Comparison of ENCODE assay signal across 21 cellular contexts in genomic region chr5:134245692-134246091, GRCh38. TPM values are rescaled to one million over a fixed set of nuclear protein-coding genes. Genes with fewer than 3 reads are reported as not detected.
A peak's percentile ranks its signal among the peaks of the same experiment; 100 is the strongest.
DNase-seq lines count a peak whose midpoint lies in the region; TF ChIP-seq lines count a peak whose summit lies in the region.
"Had no signal": no experiment of that assay in that cellular context is flagged by ENCODE, and none has a peak within 500 bp of the region (broad histone marks: within the 10 kb centered on the region; RNA-seq: fewer than 3 reads in every experiment).

No MANE protein-coding gene starts in this region.

- no peaks in the 10 kb centered on the region for H3K36me3 Mint-ChIP-seq in MCF 10A (ENCODE audit: insufficient read depth, unreplicated experiment)

- no peaks in the 10 kb centered on the region for H3K27me3 Mint-ChIP-seq in MCF 10A (ENCODE audit: insufficient read depth, unreplicated experiment)

- H4K20me1 ChIP-seq in smooth muscle cell (ENCODE audit: low read depth) = no peaks in the 10 kb centered on the region
- H4K20me1 ChIP-seq: BLaER1 treated with 17β-estradiol and CSF1 and Interleukin-3, amounts not matched to agents 10 nM and 100 nM had no signal

- no peaks in the 10 kb centered on the region for H3K79me2 ChIP-seq in smooth muscle cell (ENCODE audit: low read depth)

- POLR2A ChIA-PET in MCF 10A (lab: Yijun Ruan, JAX) = interaction anchor here (1.0 to 10.1 kb wide), 10 partner anchors 7 to 70 kb away, joined by 5 to 349 read pairs (median 6); partner anchors contain the start of genes PPP2CA and SKP1
- POLR2A ChIA-PET in RWPE1 (lab: Yijun Ruan, JAX; ENCODE audit: low non-redundant PET) = interaction anchor here (1.9 kb wide), 1 partner anchor 19 kb away, joined by 8 read pairs; the partner anchor contains the start of gene PPP2CA

- H3K4me3 ChIP-seq in breast epithelium (no peak overlapping the region), esophagus muscularis mucosa (no peak overlapping the region), smooth muscle cell (no peak overlapping the region), testis (no peak overlapping the region)
- H3K4me3 ChIP-seq: adrenal gland; BLaER1 treated with 17β-estradiol and CSF1 and Interleukin-3, amounts not matched to agents 10 nM and 100 nM; cardiac muscle cell had no signal

- H3K9me3 ChIP-seq in breast epithelium (no peaks in the 10 kb centered on the region), esophagus muscularis mucosa (no peaks in the 10 kb centered on the region), smooth muscle cell (replicated peaks; ENCODE audit: low read depth) (no peaks in the 10 kb centered on the region), testis (no peaks in the 10 kb centered on the region)
- H3K9me3 ChIP-seq: adrenal gland; BLaER1 treated with 17β-estradiol and CSF1 and Interleukin-3, amounts not matched to agents 10 nM and 100 nM had no signal

- peaks cover 37% of the 10 kb centered on the region for H3K4me1 Mint-ChIP-seq in MCF 10A (ENCODE audit: insufficient read depth, unreplicated experiment)

- peak overlapping the region; percentile 82 for H3K27ac Mint-ChIP-seq in MCF 10A (ENCODE audit: low read depth, unreplicated experiment)
- H3K27ac Mint-ChIP-seq: stimulated activated naive CD8-positive, alpha-beta T cell treated with anti-CD3 and anti-CD28 coated beads, Interleukin-15, Interleukin-2, amounts not matched to agents 100 ng/mL and 50 ng/mL, for 24 hours; T-helper 17 cell had no signal

- no peaks in the 10 kb centered on the region for H3K9me3 Mint-ChIP-seq in MCF 10A (ENCODE audit: unreplicated experiment)
- H3K9me3 Mint-ChIP-seq: stimulated activated naive CD8-positive, alpha-beta T cell treated with anti-CD3 and anti-CD28 coated beads, Interleukin-15, Interleukin-2, amounts not matched to agents 100 ng/mL and 50 ng/mL, for 24 hours had no signal

- no peak overlapping the region for H3K4me3 Mint-ChIP-seq in MCF 10A (ENCODE audit: unreplicated experiment)
- H3K4me3 Mint-ChIP-seq: stimulated activated naive CD8-positive, alpha-beta T cell treated with anti-CD3 and anti-CD28 coated beads, Interleukin-15, Interleukin-2, amounts not matched to agents 100 ng/mL and 50 ng/mL, for 24 hours; T-helper 17 cell had no signal

- no peaks in the 10 kb centered on the region for H3K27me3 ChIP-seq in breast epithelium
- H3K27me3 ChIP-seq in esophagus muscularis mucosa = no peaks in the 10 kb centered on the region
- no peaks in the 10 kb centered on the region for H3K27me3 ChIP-seq in smooth muscle cell (ENCODE audit: low read depth)
- H3K27me3 ChIP-seq in testis = no peaks in the 10 kb centered on the region
- H3K27me3 ChIP-seq: adrenal gland; BLaER1 treated with 17β-estradiol and CSF1 and Interleukin-3, amounts not matched to agents 10 nM and 100 nM; cardiac muscle cell; dorsolateral prefrontal cortex had no signal

- TF ChIP-seq POLR2A in breast epithelium (IDR thresholded peaks at IDR 0.05) = no peak
- no peak for TF ChIP-seq POLR2A in esophagus muscularis mucosa (IDR thresholded peaks at IDR 0.05; ENCODE audit: low read depth)
- no peak for TF ChIP-seq POLR2A in testis (IDR thresholded peaks at IDR 0.05)

- no peak overlapping the region for H3K9ac ChIP-seq in smooth muscle cell (ENCODE audit: low read depth)
- H3K9ac ChIP-seq: BLaER1 treated with 17β-estradiol and CSF1 and Interleukin-3, amounts not matched to agents 10 nM and 100 nM had no signal

- CTCF ChIA-PET in MCF 10A (lab: Yijun Ruan, JAX) = interaction anchor here (0.6 to 7.8 kb wide), 7 partner anchors 19 to 61 kb away, joined by 3 to 47 read pairs (median 4); partner anchors contain the start of gene PPP2CA
- CTCF ChIA-PET in RWPE1 (lab: Yijun Ruan, JAX) = interaction anchor here (1.5 kb wide), 1 partner anchor 20 kb away, joined by 4 read pairs; the partner anchor contains the start of gene PPP2CA

- peaks cover 0 to 3% of the 10 kb centered on the region in 2 donors for H3K4me1 ChIP-seq in breast epithelium
- peaks cover 12 to 20% (median 16%) of the 10 kb centered on the region in 4 donors for H3K4me1 ChIP-seq in esophagus muscularis mucosa
- H3K4me1 ChIP-seq in smooth muscle cell (ENCODE audit: low read depth) = peaks cover 20% of the 10 kb centered on the region
- peaks cover under 1% of the 10 kb centered on the region for H3K4me1 ChIP-seq in testis
- H3K4me1 ChIP-seq: adrenal gland had no signal

- intact Hi-C loops in MCF 10A (cut with micrococcal nuclease) = no loop called here
- intact Hi-C loops in breast epithelium (cut with DNase I; ENCODE audit: low total_unique reads) = no loop called here
- intact Hi-C loops in esophagus muscularis mucosa (cut with DNase I) = no loop called here
- intact Hi-C loops in testis (cut with DNase I; ENCODE audit: low total_unique reads) = no loop called here

- H3K36me3 ChIP-seq in breast epithelium (no peaks in the 10 kb centered on the region), esophagus muscularis mucosa (no peaks in the 10 kb centered on the region), smooth muscle cell (ENCODE audit: low read depth) (no peaks in the 10 kb centered on the region), testis (ENCODE audit: low read depth, missing control alignments) (no peaks in the 10 kb centered on the region)
- H3K36me3 ChIP-seq: adrenal gland; BLaER1 treated with 17β-estradiol and CSF1 and Interleukin-3, amounts not matched to agents 10 nM and 100 nM; cardiac muscle cell had no signal

- H3F3A ChIP-seq in smooth muscle cell (ENCODE audit: low read depth) = no peaks in the 10 kb centered on the region

- H3K27ac ChIP-seq in breast epithelium = peak overlapping the region in 1 of 2 donors; percentile 75
- peak overlapping the region; percentile 84 for H3K27ac ChIP-seq in RWPE1
- peak overlapping the region in 1 of 4 donors; percentile 43 for H3K27ac ChIP-seq in esophagus muscularis mucosa (replicated peaks in 1 of 4)
- peak overlapping the region; percentile 49 for H3K27ac ChIP-seq in smooth muscle cell (ENCODE audit: low read depth)
- H3K27ac ChIP-seq in testis = no peak overlapping the region
- H3K27ac ChIP-seq: adrenal gland; BLaER1 treated with 17β-estradiol and CSF1 and Interleukin-3, amounts not matched to agents 10 nM and 100 nM had no signal

- no peak for TF ChIP-seq EP300 in esophagus muscularis mucosa (IDR thresholded peaks at IDR 0.05)

- WGBS in esophagus muscularis mucosa = 88% methylated on average over 2 of the region's 2 CpGs
- 90% methylated on average over 2 of the region's 2 CpGs for WGBS in smooth muscle cell (ENCODE audit: low lambda C conversion rate)
- 78 to 85% methylated on average over 2 of the region's 2 CpGs for WGBS in testis, 2 donors

- H2AFZ ChIP-seq in smooth muscle cell (ENCODE audit: low read depth) = no peak overlapping the region

- BruUV-seq in MCF 10A (replicated peaks; lab: Mats Ljungman, UMichigan) = no TSS peak

- DNase-seq in MCF 10A (ENCODE audit: unreplicated experiment) (no peak), breast epithelium (ENCODE audit: low spot score in 2 of 2) (no peak), RWPE1 (ENCODE audit: low spot score) (no peak), esophagus muscularis mucosa (ENCODE audit: extremely low spot score) (peak; percentile 17), smooth muscle cell (lab: John Stamatoyannopoulos, UW; ENCODE audit: unreplicated experiment) (no peak), putamen (ENCODE audit: low spot score) (no peak), activated gamma-delta T cell treated with Interleukin-2 at 50 U/mL for 16 hours (no peak), testis (no peak)
- DNase-seq: activated CD4-positive, alpha-beta T cell treated with anti-CD3 and anti-CD28 coated beads, Interleukin-2, amount 50 U/mL, for 48 hours; activated gamma-delta T cell; adrenal gland; foreskin melanocyte; NCI-H187; SIG-M5; small intestine; stimulated activated CD4-positive, alpha-beta T cell treated with anti-CD3 and anti-CD28 coated beads, Interleukin-4, amount 100 ng/mL, for 1 hour; T-helper 17 cell had no signal

- TF ChIP-seq CTCF in MCF 10A (IDR thresholded peaks at IDR 0.05; ENCODE audit: unreplicated experiment) (no peak), breast epithelium (IDR thresholded peaks at IDR 0.05) (no peak), RWPE1 (conservative IDR thresholded peaks at IDR 0.05; ENCODE audit: low read depth) (no peak), esophagus muscularis mucosa (IDR thresholded peaks at IDR 0.05) (no peak), smooth muscle cell (IDR thresholded peaks at IDR 0.05; ENCODE audit: borderline replicate concordance, insufficient read depth, poor library complexity, severe bottlenecking) (no peak), testis (IDR thresholded peaks at IDR 0.05) (no peak)

- H3K4me2 ChIP-seq in smooth muscle cell = peak overlapping the region; percentile 12
- H3K4me2 ChIP-seq: BLaER1 treated with 17β-estradiol and CSF1 and Interleukin-3, amounts not matched to agents 10 nM and 100 nM had no signal

RNA-seq across cellular contexts. Expression of gene PPP2CA, which starts 19.8 kb away (rescaled TPM):
- total RNA-seq in MCF 10A (2022) = 317 and 359 TPM in 2 replicates
- 100 to 1,000 TPM; 101 to 152 (median 121) TPM for total RNA-seq in breast epithelium
- total RNA-seq in esophagus muscularis mucosa = 100 to 1,000 TPM in 2 of 4 donors, 10 to 100 TPM in 2; 89.0 to 142 (median 115) TPM
- 82.4 and 178 TPM in 2 replicates for total RNA-seq in smooth muscle cell
- polyA plus RNA-seq in smooth muscle cell = 243 and 244 TPM in 2 replicates
- total RNA-seq in testis = 100 to 1,000 TPM; 125 to 214 TPM
- polyA plus RNA-seq in testis (ENCODE audit: insufficient read depth, low read depth, low replicate concordance) = 105 TPM

Comparison
In these comparisons a context has a peak if more than half of its experiments do, and no peak if none do; other contexts are left out.
1. H3K27ac ChIP-seq: peak in RWPE1 (single experiment) and smooth muscle cell (single experiment); none in testis (0 of 2).